Comparison of ENCODE assay signal across 28 cellular contexts in the genomic region with DNA sequence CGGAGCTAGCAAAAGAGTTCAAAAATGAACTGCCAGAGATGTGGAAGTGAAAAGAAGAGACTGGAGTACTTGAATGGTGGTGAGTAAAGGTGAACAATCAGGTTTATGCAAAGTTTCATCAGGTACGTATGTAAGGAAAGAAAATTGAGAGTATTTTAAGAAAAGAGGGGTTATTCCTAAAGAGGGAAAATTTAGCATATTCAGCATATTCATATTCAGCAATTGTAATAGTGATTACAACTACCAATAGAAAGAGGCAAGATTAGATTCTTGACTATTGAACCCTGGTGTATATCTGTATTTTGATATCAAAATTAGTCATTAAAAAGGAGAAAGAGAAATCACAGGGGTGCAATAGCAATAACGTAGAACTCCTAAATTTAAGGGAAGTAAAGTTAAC.
A peak's percentile ranks its signal among the peaks of the same experiment; 100 is the strongest.
DNase-seq lines count a peak whose midpoint lies in the region; ATAC-seq, FAIRE-seq and TF ChIP-seq lines count a peak whose summit lies in the region.
"Had no signal": no experiment of that assay in that cellular context is flagged by ENCODE, and none has a peak within 500 bp of the region (broad histone marks: within the 10 kb centered on the region; RNA-seq: fewer than 3 reads in every experiment).

No MANE protein-coding gene starts in this region.

- H2AK5ac ChIP-seq in IMR-90 (ENCODE audit: low read depth, low read length) = no peak overlapping the region

- no peak overlapping the region for H3K9ac ChIP-seq in IMR-90 (ENCODE audit: low read depth, low read length)
- H3K9ac ChIP-seq in K562 (ENCODE audit: insufficient read depth in 1 of 2, low read depth in 2 of 2, low read length in 2 of 2) = no peak overlapping the region
- H3K9ac ChIP-seq: BLaER1 had no signal

- no peak overlapping the region for H2AK9ac ChIP-seq in IMR-90 (replicated peaks; ENCODE audit: low read depth, low read length, poor library complexity)

- H3K4me3 ChIP-seq in A549 (no peak overlapping the region), IMR-90 (ENCODE audit: insufficient read depth, low read depth, low read length) (no peak overlapping the region), K562 (no peak overlapping the region)
- H3K4me3 ChIP-seq: BLaER1, GM12878 had no signal

- H3K9me3 ChIP-seq in A549 (no peaks in the 10 kb centered on the region), IMR-90 (ENCODE audit: control insufficient read depth, insufficient read depth, low read length) (no peaks in the 10 kb centered on the region), K562 (replicated peaks; ENCODE audit: control insufficient read depth, insufficient read depth, low read depth, low read length) (no peaks in the 10 kb centered on the region)
- H3K9me3 ChIP-seq: BE2C, BLaER1 had no signal

- H4K91ac ChIP-seq in IMR-90 (ENCODE audit: insufficient read depth, low read depth, low read length) = no peak overlapping the region

- BruUV-seq in IMR-90 (replicated peaks; lab: Mats Ljungman, UMichigan) = no TSS peak
- BruUV-seq in K562 (replicated peaks; lab: Mats Ljungman, UMichigan) = no TSS peak

- H3K27ac Mint-ChIP-seq in activated CD4-positive, alpha-beta T cell treated with anti-CD3 and anti-CD28 coated beads, Interleukin-2, amount 10 ng/mL, durations not matched to agents 24 days and 14 days = no peak overlapping the region
- H3K27ac Mint-ChIP-seq: CD14-positive monocyte; CD4-positive, alpha-beta memory T cell; CD4-positive, CD25-positive, alpha-beta regulatory T cell had no signal

- H3K36me3 ChIP-seq in IMR-90 (ENCODE audit: control insufficient read depth, insufficient read depth, low read length) (no peaks in the 10 kb centered on the region), K562 (ENCODE audit: control insufficient read depth, insufficient read depth, low read length) (no peaks in the 10 kb centered on the region)
- H3K36me3 ChIP-seq: BE2C, BLaER1 had no signal

- no peaks in the 10 kb centered on the region for H3K9me3 Mint-ChIP-seq in activated CD4-positive, alpha-beta T cell treated with anti-CD3 and anti-CD28 coated beads, Interleukin-2, amount 10 ng/mL, durations not matched to agents 24 days and 14 days
- H3K9me3 Mint-ChIP-seq: CD14-positive monocyte; CD4-positive, alpha-beta memory T cell; CD4-positive, CD25-positive, alpha-beta regulatory T cell; CD8-positive, alpha-beta memory T cell had no signal

- DNase-seq in activated CD4-positive, alpha-beta T cell treated with anti-CD3 and anti-CD28 coated beads, Interleukin-2, amount 10 ng/mL, durations not matched to agents 24 days and 14 days = peak; percentile 8
- DNase-seq in activated CD4-positive, alpha-beta T cell treated with anti-CD3 and anti-CD28 coated beads for 48 hours = no peak
- DNase-seq in A549 (ENCODE audit: low read depth in 1 of 2, low spot score in 1 of 2) (no peak), IMR-90 (no peak), K562 (ENCODE audit: extremely low read depth in 1 of 4, low spot score in 3 of 4) (no peak), GM13976 (ENCODE audit: low spot score) (no peak), NCI-H446 treated with DMSO at 0.1 percent for 48 hours (lab: John Stamatoyannopoulos, UW) (no peak)
- DNase-seq: ACHN; BE2C; C1 segment of cervical spinal cord; CD4-positive, alpha-beta memory T cell; CD4-positive, CD25-positive, alpha-beta regulatory T cell; CD8-positive, alpha-beta memory T cell; COR-L47; DMS 273 treated with DMSO at 0.1 percent for 48 hours; DMS153; DMS53; DMS79; DND-41; EL; GDM1 had no signal

- H3K4me2 ChIP-seq in A549 = no peak overlapping the region
- no peak overlapping the region for H3K4me2 ChIP-seq in IMR-90 (ENCODE audit: low read depth, low read length)
- H3K4me2 ChIP-seq in K562 (ENCODE audit: insufficient read depth, low read length) = no peak overlapping the region
- H3K4me2 ChIP-seq: BLaER1 had no signal

- no peak overlapping the region for H2BK20ac ChIP-seq in IMR-90 (ENCODE audit: low read depth, low read length)

- H3K79me1 ChIP-seq in IMR-90 (ENCODE audit: low read depth in 1 of 2, low read length in 2 of 2) = peaks cover 9 to 19% of the 10 kb centered on the region in 2 experiments; a peak in 3 of 4 replicates

- H3K4me1 Mint-ChIP-seq in activated CD4-positive, alpha-beta T cell treated with anti-CD3 and anti-CD28 coated beads, Interleukin-2, amount 10 ng/mL, durations not matched to agents 24 days and 14 days = no peaks in the 10 kb centered on the region
- H3K4me1 Mint-ChIP-seq: CD14-positive monocyte; CD4-positive, alpha-beta memory T cell; CD4-positive, CD25-positive, alpha-beta regulatory T cell; CD8-positive, alpha-beta memory T cell had no signal

- WGBS in A549 (ENCODE audit: missing lambda C conversion rate) = 93% methylated on average over 3 of the region's 3 CpGs
- WGBS in IMR-90 (ENCODE audit: extremely low coverage in 2 of 2, insufficient read length in 1 of 2), 2 experiments = 83 to 100% methylated on average over 1 of the region's 3 CpGs
- WGBS in K562 (ENCODE audit: insufficient coverage, low coverage, missing lambda C conversion rate) = 0% methylated on average over 3 of the region's 3 CpGs

- no peak overlapping the region for H2BK120ac ChIP-seq in IMR-90 (ENCODE audit: low read depth, low read length)

- H3K36me3 Mint-ChIP-seq in activated CD4-positive, alpha-beta T cell treated with anti-CD3 and anti-CD28 coated beads, Interleukin-2, amount 10 ng/mL, durations not matched to agents 24 days and 14 days (ENCODE audit: low read depth) = no peaks in the 10 kb centered on the region
- H3K36me3 Mint-ChIP-seq: CD14-positive monocyte; CD4-positive, alpha-beta memory T cell; CD4-positive, CD25-positive, alpha-beta regulatory T cell; CD8-positive, alpha-beta memory T cell had no signal

- no peak overlapping the region for H3K56ac ChIP-seq in IMR-90 (ENCODE audit: extremely low read depth, insufficient read depth, low read length)

- no peaks in the 10 kb centered on the region for H3K27me3 Mint-ChIP-seq in activated CD4-positive, alpha-beta T cell treated with anti-CD3 and anti-CD28 coated beads, Interleukin-2, amount 10 ng/mL, durations not matched to agents 24 days and 14 days

- H4K5ac ChIP-seq in IMR-90 (ENCODE audit: low read depth, low read length) = no peak overlapping the region

- CTCF ChIA-PET in A549 (lab: Yijun Ruan, JAX) = interaction anchor here (1.2 kb wide), 1 partner anchor 215 kb away, joined by 3 read pairs; no protein-coding TSS in a partner anchor
- CTCF ChIA-PET in IMR-90 (lab: Yijun Ruan, JAX) = no interaction called here
- CTCF ChIA-PET in K562 (lab: Yijun Ruan, JAX; ENCODE audit: low intra/inter-chr PET ratio) = no interaction called here

- intact Hi-C loops in activated CD4-positive, alpha-beta T cell treated with anti-CD3 and anti-CD28 coated beads, Interleukin-2, amount 10 ng/mL, durations not matched to agents 24 days and 14 days (cut with micrococcal nuclease) = no loop called here
- intact Hi-C loops in IMR-90 (cut with micrococcal nuclease) = no loop called here
- intact Hi-C loops in K562 (cut with micrococcal nuclease) = no loop called here

- H3K9me1 ChIP-seq in IMR-90 (ENCODE audit: insufficient read depth, low read length) (no peaks in the 10 kb centered on the region), K562 (ENCODE audit: control insufficient read depth, insufficient read depth, low read length) (no peaks in the 10 kb centered on the region)

- no peaks in the 10 kb centered on the region for H3K79me2 ChIP-seq in K562 (ENCODE audit: control insufficient read depth, insufficient read depth, low read length)

- no peak overlapping the region for H3K4me3 Mint-ChIP-seq in activated CD4-positive, alpha-beta T cell treated with anti-CD3 and anti-CD28 coated beads, Interleukin-2, amount 10 ng/mL, durations not matched to agents 24 days and 14 days
- H3K4me3 Mint-ChIP-seq: CD14-positive monocyte; CD4-positive, alpha-beta memory T cell; CD4-positive, CD25-positive, alpha-beta regulatory T cell; CD8-positive, alpha-beta memory T cell had no signal

- H3K14ac ChIP-seq in IMR-90 (replicated peaks; ENCODE audit: low read depth, low read length) = no peak overlapping the region

- TF ChIP-seq EP300 in A549 (IDR thresholded peaks at IDR 0.05) (no peak), K562 (IDR thresholded peaks at IDR 0.05; ENCODE audit: low read length) (no peak)

- POLR2A ChIA-PET in A549 (lab: Yijun Ruan, JAX) = no interaction called here
- POLR2A ChIA-PET in IMR-90 (lab: Charles Lee; ENCODE audit: unreplicated experiment) = interaction anchor here (0.6 kb wide), 1 partner anchor 546 kb away, joined by 4 read pairs; no protein-coding TSS in a partner anchor
- POLR2A ChIA-PET in K562 (lab: Yijun Ruan, JAX) = interaction anchor here (1.8 kb wide), 1 partner anchor 8 kb away, joined by 3 read pairs; no protein-coding TSS in a partner anchor

- TF ChIP-seq RAD21 in A549 (conservative IDR thresholded peaks at IDR 0.05 in 1 of 2, IDR thresholded peaks at IDR 0.05 in 1 of 2) (no peak), IMR-90 (IDR thresholded peaks at IDR 0.05; ENCODE audit: low read length) (no peak), K562 (CRISPR knock-in tag; conservative IDR thresholded peaks at IDR 0.05 in 1 of 2, IDR thresholded peaks at IDR 0.05 in 1 of 2) (no peak)

- H3K18ac ChIP-seq in IMR-90 (ENCODE audit: low read depth, low read length) = no peak overlapping the region

- no peak for FAIRE-seq in A549 (lab: Jason Lieb, UNC)
- no peak for FAIRE-seq in K562 (lab: Jason Lieb, UNC)
- FAIRE-seq: GM12878, GM12892, GM19239 had no signal

- H3K27ac ChIP-seq in A549 = peak overlapping the region in 1 of 2 experiments; percentile 46; a peak in 1 of 6 replicates
- no peak overlapping the region for H3K27ac ChIP-seq in IMR-90 (ENCODE audit: insufficient read depth, low read length)
- no peak overlapping the region for H3K27ac ChIP-seq in K562 (ENCODE audit: extremely low read depth, low read depth, low read length)
- H3K27ac ChIP-seq: 22Rv1, BLaER1 had no signal

- no peak for ATAC-seq in A549
- no peak for ATAC-seq in IMR-90 (ENCODE audit: low read depth)
- ATAC-seq in K562 = no peak
- no peak for ATAC-seq in GM21367 (IDR thresholded peaks at IDR 0.05; ENCODE audit: unreplicated experiment)
- ATAC-seq: GM12878 had no signal

- no peak for TF ChIP-seq CTCF in A549 (IDR thresholded peaks at IDR 0.05)
- TF ChIP-seq CTCF in IMR-90 (conservative IDR thresholded peaks at IDR 0.05; ENCODE audit: low read depth, low read length) = no peak
- no peak for TF ChIP-seq CTCF in K562 (IDR thresholded peaks at IDR 0.05 in 2 of 3, conservative IDR thresholded peaks at IDR 0.05 in 1 of 3; ENCODE audit: insufficient read depth in 2 of 3, low read depth in 1 of 3, low read length in 3 of 3)
- TF ChIP-seq CTCF in GM13976 (IDR thresholded peaks at IDR 0.05; ENCODE audit: borderline replicate concordance, control extremely low read depth, extremely low read depth, insufficient read depth, missing control alignments) = no peak

- in situ Hi-C loops in IMR-90 (cut with MboI; ENCODE audit: low sequenced_read_pairs) = no loop called here
- in situ Hi-C loops in K562 (cut with MboI) = no loop called here
- in situ Hi-C loops in GM13976 (cut with MboI; ENCODE audit: low sequenced_read_pairs, unreplicated experiment) = no loop called here

- no peaks in the 10 kb centered on the region for H3K27me3 ChIP-seq in IMR-90 (ENCODE audit: control insufficient read depth, insufficient read depth, low read length)
- peaks cover 5 to 7% of the 10 kb centered on the region in 2 experiments; a peak in 3 of 5 replicates for H3K27me3 ChIP-seq in K562 (ENCODE audit: control insufficient read depth in 2 of 2, insufficient read depth in 2 of 2, low read length in 2 of 2)
- H3K27me3 ChIP-seq: BE2C, BLaER1 had no signal

- dilution Hi-C loops in IMR-90 (cut with HindIII; ENCODE audit: low sequenced_read_pairs, unreplicated experiment) = no loop called here

- H2AFZ ChIP-seq in IMR-90 (replicated peaks; ENCODE audit: low read length, poor library complexity) (no peak overlapping the region), K562 (ENCODE audit: low read depth, low read length) (no peak overlapping the region)

- no peaks in the 10 kb centered on the region for H4K20me1 ChIP-seq in IMR-90 (ENCODE audit: insufficient read depth, low read length)
- H4K20me1 ChIP-seq in K562 (replicated peaks; ENCODE audit: control insufficient read depth, insufficient read depth, low read length) = no peaks in the 10 kb centered on the region
- H4K20me1 ChIP-seq: BLaER1 had no signal

- no peak overlapping the region for H3K23ac ChIP-seq in IMR-90 (ENCODE audit: low read depth, low read length)

- H2BK15ac ChIP-seq in IMR-90 (ENCODE audit: low read depth, low read length) = no peak overlapping the region

- H4K8ac ChIP-seq in IMR-90 (ENCODE audit: low read depth in 2 of 2, low read length in 2 of 2) = no peak overlapping the region

- H2BK5ac ChIP-seq in IMR-90 (ENCODE audit: low read depth, low read length, poor library complexity, severe bottlenecking) = no peak overlapping the region

- H3K4ac ChIP-seq in IMR-90 (ENCODE audit: low read depth, low read length) = no peak overlapping the region

- TF ChIP-seq POLR2A in A549 (IDR thresholded peaks at IDR 0.05; ENCODE audit: low read length) = no peak
- no peak for TF ChIP-seq POLR2A in IMR-90 (IDR thresholded peaks at IDR 0.05; ENCODE audit: low read depth, low read length)
- TF ChIP-seq POLR2A in K562 (conservative IDR thresholded peaks at IDR 0.05) = no peak

- H3K4me1 ChIP-seq in A549 = peaks cover 32% of the 10 kb centered on the region
- peaks cover 8% of the 10 kb centered on the region for H3K4me1 ChIP-seq in IMR-90 (ENCODE audit: control insufficient read depth, insufficient read depth, low read length)
- H3K4me1 ChIP-seq in K562 (replicated peaks in 1 of 2; ENCODE audit: control insufficient read depth in 2 of 2, insufficient read depth in 2 of 2, low read length in 2 of 2) = no peaks in the 10 kb centered on the region
- H3K4me1 ChIP-seq: BE2C had no signal
